16 cellular contexts compared by ENCODE assay signal in genomic region chr7:55242613-55243012, GRCh38.
"Had no signal": no experiment of that assay in that cellular context is flagged by ENCODE, and none has a peak within 500 bp of the region (broad histone marks: within the 10 kb centered on the region; RNA-seq: fewer than 3 reads in every experiment).

No MANE protein-coding gene starts in this region.

- H3K9ac ChIP-seq: parathyroid adenoma had no signal

- ATAC-seq: activated CD8-positive, alpha-beta T cell treated with anti-CD3 and anti-CD28 coated beads, Interleukin-2, amount 10 ng/mL, durations not matched to agents 7 days and 5 days; effector memory CD8-positive, alpha-beta T cell; left ventricle myocardium superior; naive thymus-derived CD8-positive, alpha-beta T cell; stimulated activated effector memory CD8-positive, alpha-beta T cell treated with anti-CD3 and anti-CD28 coated beads, Interleukin-12 subunit alpha, Interleukin-12 subunit beta, amount 100 ng/mL, for 72 hours had no signal

- H3K27me3 ChIP-seq: brain microvascular endothelial cell had no signal

- DNase-seq: activated CD4-positive, alpha-beta T cell treated with anti-CD3 and anti-CD28 coated beads, Interleukin-2, amount 10 ng/mL, durations not matched to agents 24 days and 14 days; activated CD4-positive, CD25-positive, alpha-beta regulatory T cell; activated CD8-positive, alpha-beta memory T cell treated with anti-CD3 and anti-CD28 coated beads, Interleukin-2, amount 50 U/mL, for 48 hours; activated CD8-positive, alpha-beta T cell treated with anti-CD3 and anti-CD28 coated beads, Interleukin-2, amount 10 ng/mL, durations not matched to agents 7 days and 5 days; activated naive CD8-positive, alpha-beta T cell treated with anti-CD3 and anti-CD28 coated beads for 36 hours; anterior cingulate cortex; brain microvascular endothelial cell; cerebellar nuclear complex; effector memory CD8-positive, alpha-beta T cell; kidney glomerular epithelial cell; left ventricle myocardium superior; naive thymus-derived CD8-positive, alpha-beta T cell; T-helper 2 cell had no signal

- H2AFZ ChIP-seq: parathyroid adenoma had no signal

- H3K36me3 ChIP-seq: brain microvascular endothelial cell had no signal

- H3K27ac ChIP-seq: brain microvascular endothelial cell, epithelial cell of prostate, parathyroid adenoma had no signal

- H3K79me2 ChIP-seq: parathyroid adenoma had no signal
